In genomic region chr19:50922316-50922853, GRCh38 we compare ENCODE assay signal across 8 cellular contexts. TPM values are rescaled to one million over a fixed set of nuclear protein-coding genes. Genes with fewer than 3 reads are reported as not detected.
DNase-seq lines count a peak whose midpoint lies in the region; ATAC-seq, FAIRE-seq and TF ChIP-seq lines count a peak whose summit lies in the region.

No MANE protein-coding gene starts in this region.

- CTCF ChIA-PET in activated CD4-positive, alpha-beta T cell treated with anti-CD3 and anti-CD28 coated beads for 36 hours (lab: Charles Lee): interaction anchor here (0.6 to 2.3 kb wide), 33 partner anchors 12 to 561 kb away, joined by 3 to 14 read pairs (median 4); no protein-coding TSS in a partner anchor

- peak; percentile 40 for FAIRE-seq in G401.6 (lab: Jason Lieb, UNC)

- H3K36me3 Mint-ChIP-seq in activated CD4-positive, alpha-beta T cell treated with anti-CD3 and anti-CD28 coated beads for 36 hours (ENCODE audit: low read depth): no peaks in the 10 kb centered on the region
- H3K36me3 Mint-ChIP-seq in chondrocyte (ENCODE audit: low read depth): no peaks in the 10 kb centered on the region

- intact Hi-C loops in activated CD4-positive, alpha-beta T cell treated with anti-CD3 and anti-CD28 coated beads for 36 hours (cut with DNase I, micrococcal nuclease): loop anchor here (1.0 to 5.0 kb wide), 8 partner anchors 16 to 386 kb away; partner anchors contain the start of gene ACP4 (in 1 of the 2)
- intact Hi-C loops in left colon (cut with DNase I, micrococcal nuclease): no loop called here

- POLR2A ChIA-PET in activated CD4-positive, alpha-beta T cell treated with anti-CD3 and anti-CD28 coated beads for 36 hours (lab: Charles Lee): interaction anchor here (0.8 to 1.4 kb wide), 3 partner anchors 10 to 130 kb away, joined by 4 read pairs; no protein-coding TSS in a partner anchor

- no peaks in the 10 kb centered on the region for H3K9me3 Mint-ChIP-seq in activated CD4-positive, alpha-beta T cell treated with anti-CD3 and anti-CD28 coated beads for 36 hours (ENCODE audit: low read depth)
- no peaks in the 10 kb centered on the region for H3K9me3 Mint-ChIP-seq in chondrocyte (ENCODE audit: low read depth)

- H3K27me3 Mint-ChIP-seq in activated CD4-positive, alpha-beta T cell treated with anti-CD3 and anti-CD28 coated beads for 36 hours: peaks cover 34% of the 10 kb centered on the region
- H3K27me3 Mint-ChIP-seq in chondrocyte (ENCODE audit: low read depth): peaks cover 35% of the 10 kb centered on the region

- peak; percentile 90 for TF ChIP-seq CTCF in chondrocyte (IDR thresholded peaks at IDR 0.05)

- ATAC-seq in HG03175 (IDR thresholded peaks at IDR 0.05; ENCODE audit: unreplicated experiment) (peak; percentile 57), left colon (peak; percentile 100), GM21528 (IDR thresholded peaks at IDR 0.05; ENCODE audit: low FRiP score, unreplicated experiment) (no peak)
- ATAC-seq in activated CD4-positive, alpha-beta T cell treated with anti-CD3 and anti-CD28 coated beads for 36 hours: peak; percentile 100

- peak; percentile 15 for DNase-seq in NCI-H510A (lab: John Stamatoyannopoulos, UW)
- peak; percentile 90 for DNase-seq in activated CD4-positive, alpha-beta T cell treated with anti-CD3 and anti-CD28 coated beads for 36 hours
- no peak for DNase-seq in chondrocyte (ENCODE audit: low spot score)
- DNase-seq in left colon: peak; percentile 65 to 74
- DNase-seq in stimulated activated CD4-positive, alpha-beta T cell treated with anti-CD3 and anti-CD28 coated beads, Interleukin-4, amount 100 ng/mL, for 1 hour: peak; percentile 72

- H3K4me3 Mint-ChIP-seq in activated CD4-positive, alpha-beta T cell treated with anti-CD3 and anti-CD28 coated beads for 36 hours: no peak overlapping the region
- H3K4me3 Mint-ChIP-seq in chondrocyte (ENCODE audit: unreplicated experiment): no peak overlapping the region

- no peak overlapping the region for H3K27ac Mint-ChIP-seq in activated CD4-positive, alpha-beta T cell treated with anti-CD3 and anti-CD28 coated beads for 36 hours
- H3K27ac Mint-ChIP-seq in chondrocyte (ENCODE audit: unreplicated experiment): no peak overlapping the region

- peaks cover 7% of the 10 kb centered on the region for H3K4me1 Mint-ChIP-seq in activated CD4-positive, alpha-beta T cell treated with anti-CD3 and anti-CD28 coated beads for 36 hours
- no peaks in the 10 kb centered on the region for H3K4me1 Mint-ChIP-seq in chondrocyte (ENCODE audit: low read depth)

RNA-seq across cellular contexts. Expression of gene KLK4, which starts 11.2 kb away (rescaled TPM):
- not detected for total RNA-seq in activated CD4-positive, alpha-beta T cell treated with anti-CD3 and anti-CD28 coated beads for 36 hours
- total RNA-seq in chondrocyte (not detected in 3 replicates), left colon (1 to 10 TPM; 3.5 to 6.4 TPM)

RNA-seq across cellular contexts. Expression of gene KLK5, which starts 30.5 kb away (rescaled TPM):
- not detected for total RNA-seq in activated CD4-positive, alpha-beta T cell treated with anti-CD3 and anti-CD28 coated beads for 36 hours
- 0.38 to 0.42 TPM in 2 of 3 replicates, not detected in the other for total RNA-seq in chondrocyte
- not detected for total RNA-seq in left colon

RNA-seq across cellular contexts. Expression of gene KLK6, which starts 47.0 kb away (rescaled TPM):
- not detected for total RNA-seq in activated CD4-positive, alpha-beta T cell treated with anti-CD3 and anti-CD28 coated beads for 36 hours
- not detected in 3 replicates for total RNA-seq in chondrocyte
- not detected for total RNA-seq in left colon

RNA-seq across cellular contexts. Expression of gene KLK2, which starts 49.1 kb away (rescaled TPM):
- total RNA-seq in activated CD4-positive, alpha-beta T cell treated with anti-CD3 and anti-CD28 coated beads for 36 hours: not detected
- total RNA-seq in chondrocyte (not detected in 3 replicates), left colon (under 1 TPM in 1 of 2 donors, not detected in 1; 0.12 TPM)

Comparison
In these comparisons a context has a peak if more than half of its experiments do, and no peak if none do; other contexts are left out.
1. intact Hi-C loops: an anchor here in activated CD4-positive, alpha-beta T cell treated with anti-CD3 and anti-CD28 coated beads for 36 hours (1.0 to 5.0 kb wide); none called in left colon.